9 cellular contexts compared by ENCODE assay signal in the genomic region with DNA sequence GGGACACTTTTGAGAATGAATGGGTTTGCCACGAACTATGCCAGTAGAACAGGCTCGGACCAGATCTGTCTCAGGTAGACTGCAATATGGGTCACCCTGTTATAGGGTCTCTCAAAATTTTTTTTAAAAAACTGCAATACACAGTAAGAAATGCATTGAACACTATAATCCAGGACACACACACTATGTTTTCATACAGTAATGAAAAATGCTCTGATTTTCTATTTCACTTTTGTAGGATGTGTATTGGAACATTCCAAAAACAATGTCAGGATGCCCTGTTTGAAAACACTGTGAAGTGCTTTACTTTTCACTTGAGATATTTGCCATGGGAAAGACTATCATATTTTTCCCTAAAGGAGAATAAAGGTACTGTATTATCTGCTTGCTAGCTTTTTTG.
"Had no signal": no experiment of that assay in that cellular context is flagged by ENCODE, and none has a peak within 500 bp of the region (broad histone marks: within the 10 kb centered on the region; RNA-seq: fewer than 3 reads in every experiment).

No MANE protein-coding gene starts in this region.

- H3K4me2 ChIP-seq: KMS-11 had no signal

- H3K9me3 Mint-ChIP-seq: H9, HFFc6 had no signal

- FAIRE-seq: H1, H54 had no signal

- H3K27ac ChIP-seq: KMS-11 had no signal

- H3K9ac ChIP-seq: KMS-11 had no signal

- H3K27ac Mint-ChIP-seq: H9, HFFc6 had no signal

- H3K4me3 Mint-ChIP-seq: H9, HFFc6 had no signal

- DNase-seq: H9, HCEC 1CT, HFFc6, IMR-90, Karpas-422, KBM-7 had no signal
